ENCODE assay signal across 15 cellular contexts in genomic region chr3:174398761-174399160, GRCh38.
A peak's percentile ranks its signal among the peaks of the same experiment; 100 is the strongest.
DNase-seq lines count a peak whose midpoint lies in the region; ATAC-seq and TF ChIP-seq lines count a peak whose summit lies in the region.
"Had no signal": no experiment of that assay in that cellular context is flagged by ENCODE, and none has a peak within 500 bp of the region (broad histone marks: within the 10 kb centered on the region; RNA-seq: fewer than 3 reads in every experiment).

No MANE protein-coding gene starts in this region.

- no peak overlapping the region for H2AK5ac ChIP-seq in IMR-90 (ENCODE audit: low read depth, low read length)

- H3K23ac ChIP-seq in IMR-90 (ENCODE audit: low read depth, low read length): no peak overlapping the region

- no peak overlapping the region for H3K14ac ChIP-seq in IMR-90 (replicated peaks; ENCODE audit: low read depth, low read length)

- peaks cover 6 to 11% of the 10 kb centered on the region in 2 donors for H3K9me3 Mint-ChIP-seq in activated naive CD4-positive, alpha-beta T cell treated with anti-CD3 and anti-CD28 coated beads, Interleukin-2, amount 50 U/mL, for 72 hours
- H3K9me3 Mint-ChIP-seq: CD8-positive, alpha-beta T cell had no signal

- H3K56ac ChIP-seq in IMR-90 (ENCODE audit: extremely low read depth, insufficient read depth, low read length): no peak overlapping the region

- CTCF ChIA-PET in IMR-90 (lab: Yijun Ruan, JAX): no interaction called here

- no peaks in the 10 kb centered on the region for H3K4me1 ChIP-seq in IMR-90 (ENCODE audit: control insufficient read depth, insufficient read depth, low read length)

- no peak overlapping the region for H4K91ac ChIP-seq in IMR-90 (ENCODE audit: insufficient read depth, low read depth, low read length)

- dilution Hi-C loops in IMR-90 (cut with HindIII; ENCODE audit: low sequenced_read_pairs, unreplicated experiment): no loop called here

- no TSS peak for BruUV-seq in IMR-90 (replicated peaks; lab: Mats Ljungman, UMichigan)

- peak overlapping the region; percentile 77 for H2BK120ac ChIP-seq in IMR-90 (ENCODE audit: low read depth, low read length)

- H4K8ac ChIP-seq in IMR-90 (ENCODE audit: low read depth in 2 of 2, low read length in 2 of 2): peak overlapping the region in 1 of 2 experiments; percentile 69; a peak in 1 of 4 replicates

- DNase-seq in IMR-90 (peak; percentile 21), cardiac fibroblast (ENCODE audit: low read depth in 2 of 2) (peak; percentile 3 to 48), iris pigment epithelial cell (ENCODE audit: low read depth) (peak; percentile 12), SKM-1 (lab: John Stamatoyannopoulos, UW; ENCODE audit: unreplicated experiment) (no peak)
- no peak for DNase-seq in activated naive CD4-positive, alpha-beta T cell treated with anti-CD3 and anti-CD28 coated beads, Interleukin-2, amount 50 U/mL, for 72 hours (ENCODE audit: low spot score in 2 of 2)
- DNase-seq: CD8-positive, alpha-beta T cell; COR-L47; DMS153; DND-41; H9 had no signal

- H2BK20ac ChIP-seq in IMR-90 (ENCODE audit: low read depth, low read length): no peak overlapping the region

- H3K4me2 ChIP-seq in IMR-90 (ENCODE audit: low read depth, low read length): no peak overlapping the region
- H3K4me2 ChIP-seq: GM23338 had no signal

- H3K4me3 ChIP-seq in IMR-90 (ENCODE audit: insufficient read depth, low read depth, low read length) (no peak overlapping the region), cardiac fibroblast (replicated peaks in 1 of 2; ENCODE audit: low read depth in 2 of 2, low read length in 2 of 2) (no peak overlapping the region)
- H3K4me3 ChIP-seq: GM12878, GM23338 had no signal

- no peaks in the 10 kb centered on the region for H4K20me1 ChIP-seq in IMR-90 (ENCODE audit: insufficient read depth, low read length)

- no peak overlapping the region for H3K9ac ChIP-seq in IMR-90 (ENCODE audit: low read depth, low read length)

- no peak overlapping the region for H4K5ac ChIP-seq in IMR-90 (ENCODE audit: low read depth, low read length)

- no peak for TF ChIP-seq CTCF in IMR-90 (conservative IDR thresholded peaks at IDR 0.05; ENCODE audit: low read depth, low read length)
- no peak for TF ChIP-seq CTCF in cardiac fibroblast (IDR thresholded peaks at IDR 0.05; ENCODE audit: low read depth, low read length)

- H3K79me1 ChIP-seq in IMR-90 (ENCODE audit: low read depth in 1 of 2, low read length in 2 of 2): no peaks in the 10 kb centered on the region

- H2BK5ac ChIP-seq in IMR-90 (ENCODE audit: low read depth, low read length, poor library complexity, severe bottlenecking): no peak overlapping the region

- H2AK9ac ChIP-seq in IMR-90 (replicated peaks; ENCODE audit: low read depth, low read length, poor library complexity): no peak overlapping the region

- no peak for TF ChIP-seq POLR2A in IMR-90 (IDR thresholded peaks at IDR 0.05; ENCODE audit: low read depth, low read length)

- POLR2A ChIA-PET in IMR-90 (lab: Charles Lee; ENCODE audit: unreplicated experiment): no interaction called here

- H3K18ac ChIP-seq in IMR-90 (ENCODE audit: low read depth, low read length): no peak overlapping the region; the same call in 1 of the 2 replicates

- no peak overlapping the region for H3K27ac ChIP-seq in IMR-90 (ENCODE audit: insufficient read depth, low read length)

- in situ Hi-C loops in IMR-90 (cut with MboI; ENCODE audit: low sequenced_read_pairs): no loop called here

- no peak overlapping the region; the same call in 1 of the 2 replicates for H3K4ac ChIP-seq in IMR-90 (ENCODE audit: low read depth, low read length)

- H3K27me3 ChIP-seq in IMR-90 (ENCODE audit: control insufficient read depth, insufficient read depth, low read length): no peaks in the 10 kb centered on the region

- no peak overlapping the region for H2AFZ ChIP-seq in IMR-90 (replicated peaks; ENCODE audit: low read length, poor library complexity)
- H2AFZ ChIP-seq: GM23338 had no signal

- no peak for TF ChIP-seq RAD21 in IMR-90 (IDR thresholded peaks at IDR 0.05; ENCODE audit: low read length)

- H3K36me3 ChIP-seq in IMR-90 (ENCODE audit: control insufficient read depth, insufficient read depth, low read length): no peaks in the 10 kb centered on the region

- intact Hi-C loops in IMR-90 (cut with micrococcal nuclease): no loop called here

- no peak overlapping the region for H3K27ac Mint-ChIP-seq in activated naive CD4-positive, alpha-beta T cell treated with anti-CD3 and anti-CD28 coated beads, Interleukin-2, amount 50 U/mL, for 72 hours
- H3K27ac Mint-ChIP-seq: CD14-positive monocyte; CD8-positive, alpha-beta T cell; GM23338; H9; IgD-negative memory B cell had no signal

- 100% methylated on average over 1 of the region's 1 CpG; no CpG with 5 or more reads in 1 of the 2 experiments for WGBS in IMR-90 (ENCODE audit: extremely low coverage in 2 of 2, insufficient read length in 1 of 2), 2 experiments

- H2BK15ac ChIP-seq in IMR-90 (ENCODE audit: low read depth, low read length): no peak overlapping the region

- H3K9me1 ChIP-seq in IMR-90 (ENCODE audit: insufficient read depth, low read length): no peaks in the 10 kb centered on the region

- ATAC-seq in IMR-90 (ENCODE audit: low read depth): no peak
- ATAC-seq in activated naive CD4-positive, alpha-beta T cell treated with anti-CD3 and anti-CD28 coated beads, Interleukin-2, amount 50 U/mL, for 72 hours: no peak
- ATAC-seq in SK-N-SH treated with all-trans-retinoic acid at 6 μM for 48 hours: no peak
- ATAC-seq: CD8-positive, alpha-beta T cell; GM12878; GM23338 had no signal

- peaks cover 0 to 6% of the 10 kb centered on the region in 2 donors for H3K36me3 Mint-ChIP-seq in activated naive CD4-positive, alpha-beta T cell treated with anti-CD3 and anti-CD28 coated beads, Interleukin-2, amount 50 U/mL, for 72 hours
- H3K36me3 Mint-ChIP-seq: CD14-positive monocyte; CD8-positive, alpha-beta T cell; IgD-negative memory B cell had no signal

- no peaks in the 10 kb centered on the region for H3K9me3 ChIP-seq in IMR-90 (ENCODE audit: control insufficient read depth, insufficient read depth, low read length)

TF ChIP-seq in IMR-90, 13 proteins besides CTCF, POLR2A, EP300 and RAD21 (continues in another document):
- TF ChIP-seq SMC3 (IDR thresholded peaks at IDR 0.05; ENCODE audit: low read depth, low read length) (no peak), CEBPB (IDR thresholded peaks at IDR 0.05; ENCODE audit: low read depth, low read length) (no peak), MAZ (IDR thresholded peaks at IDR 0.05; ENCODE audit: borderline replicate concordance, low read depth, low read length) (no peak), MAFK (IDR thresholded peaks at IDR 0.05; ENCODE audit: low read depth, low read length) (no peak), RFX5 (IDR thresholded peaks at IDR 0.05; ENCODE audit: low read depth, low read length) (no peak), USF2 (IDR thresholded peaks at IDR 0.05; ENCODE audit: low read depth, low read length) (no peak), BHLHE40 (IDR thresholded peaks at IDR 0.05; ENCODE audit: low read depth, low read length) (no peak), ELK1 (IDR thresholded peaks at IDR 0.05; ENCODE audit: borderline replicate concordance, low read depth, low read length) (no peak), FOS (IDR thresholded peaks at IDR 0.05; ENCODE audit: low read depth, low read length) (no peak)

TF ChIP-seq in SK-N-SH treated with all-trans-retinoic acid at 6 μM for 48 hours, 23 proteins besides CTCF, POLR2A, EP300 and RAD21 (continues in another document):
- no peak for TF ChIP-seq POU6F1 (CRISPR knock-in tag; IDR thresholded peaks at IDR 0.05; ENCODE audit: borderline replicate concordance, low read depth)
- TF ChIP-seq OSR1 (CRISPR knock-in tag; IDR thresholded peaks at IDR 0.05): no peak
- TF ChIP-seq CSRNP3 (CRISPR knock-in tag; IDR thresholded peaks at IDR 0.05): no peak
- TF ChIP-seq PATZ1 (CRISPR knock-in tag; IDR thresholded peaks at IDR 0.05; ENCODE audit: borderline replicate concordance): no peak

Comparison
In these comparisons a context has a peak if more than half of its experiments do, and no peak if none do; other contexts are left out.
1. DNase-seq: peak in IMR-90 (single experiment), cardiac fibroblast (2 of 2) and iris pigment epithelial cell (single experiment); none in activated naive CD4-positive, alpha-beta T cell treated with anti-CD3 and anti-CD28 coated beads, Interleukin-2, amount 50 U/mL, for 72 hours (0 of 2) and SKM-1 (single experiment).